Comparison of ENCODE assay signal across 10 cellular contexts in genomic region chr10:79142064-79142491, GRCh38.
DNase-seq lines count a peak whose midpoint lies in the region; ATAC-seq and TF ChIP-seq lines count a peak whose summit lies in the region.
"Had no signal": no experiment of that assay in that cellular context is flagged by ENCODE, and none has a peak within 500 bp of the region (broad histone marks: within the 10 kb centered on the region; RNA-seq: fewer than 3 reads in every experiment).

No MANE protein-coding gene starts in this region.

- TF ChIP-seq EP300 in Ishikawa (IDR thresholded peaks at IDR 0.05; ENCODE audit: borderline replicate concordance) (peak; percentile 89; the same call in 1 of the 2 replicates), ovary (IDR thresholded peaks at IDR 0.05) (no peak)

- H3K4me1 ChIP-seq in BLaER1 (peaks cover 96% of the 10 kb centered on the region), esophagus squamous epithelium (peaks cover 59 to 94% (median 78%) of the 10 kb centered on the region in 3 donors), ovary (ENCODE audit: insufficient read depth) (peaks cover 45% of the 10 kb centered on the region)

- H3K36me3 ChIP-seq in BLaER1: peaks cover 33% of the 10 kb centered on the region
- H3K36me3 ChIP-seq in esophagus squamous epithelium: peaks cover 8 to 77% (median 18%) of the 10 kb centered on the region in 3 donors
- no peaks in the 10 kb centered on the region for H3K36me3 ChIP-seq in ovary

- DNase-seq in esophagus squamous epithelium (lab: John Stamatoyannopoulos, UW) (no peak), ovary (peak in 1 of 5 donors; percentile 74), SHP77 treated with DMSO at 0.1 percent for 48 hours (lab: John Stamatoyannopoulos, UW) (no peak), Ammon's horn (ENCODE audit: low spot score) (no peak)
- no peak for DNase-seq in activated CD8-positive, alpha-beta memory T cell treated with anti-CD3 and anti-CD28 coated beads for 24 hours
- DNase-seq: activated naive CD4-positive, alpha-beta T cell treated with Interleukin-2 at 50 U/mL for 16 hours; NCI-H2107 had no signal

- H3K9me3 ChIP-seq in BLaER1 (no peaks in the 10 kb centered on the region), esophagus squamous epithelium (no peaks in the 10 kb centered on the region), ovary (no peaks in the 10 kb centered on the region)

- WGBS in esophagus squamous epithelium, 2 donors: 59 to 75% methylated on average over 10 of the region's 10 CpGs
- WGBS in ovary, 3 donors: 26 to 43% (median 30%) methylated on average over 10 of the region's 10 CpGs

- H3K27ac ChIP-seq in BLaER1 (peak overlapping the region; percentile 99), esophagus squamous epithelium (peak overlapping the region in 3 of 4 donors; percentile 25 to 79 (median 38)), ovary (peak overlapping the region; percentile 31 to 48)

- H4K20me1 ChIP-seq in BLaER1: no peaks in the 10 kb centered on the region

- TF ChIP-seq POLR2A in esophagus squamous epithelium (IDR thresholded peaks at IDR 0.05): no peak
- TF ChIP-seq POLR2A in ovary (IDR thresholded peaks at IDR 0.05): no peak

- H3K4me3 ChIP-seq in BLaER1 (no peak overlapping the region), esophagus squamous epithelium (no peak overlapping the region), ovary (no peak overlapping the region)

- intact Hi-C loops in esophagus squamous epithelium (cut with DNase I): no loop called here
- intact Hi-C loops in ovary (cut with DNase I): no loop called here

- peak; percentile 22; the same call in 1 of the 2 replicates for TF ChIP-seq RAD21 in Ishikawa (IDR thresholded peaks at IDR 0.05; ENCODE audit: low read depth)

- H3K4me2 ChIP-seq in BLaER1: peak overlapping the region; percentile 88

- H3K9ac ChIP-seq in BLaER1: peak overlapping the region; percentile 90

- no peak for TF ChIP-seq CTCF in esophagus squamous epithelium (IDR thresholded peaks at IDR 0.05)
- no peak for TF ChIP-seq CTCF in ovary (IDR thresholded peaks at IDR 0.05)

- no peak for ATAC-seq in HG03280 (IDR thresholded peaks at IDR 0.05; ENCODE audit: unreplicated experiment)

- no peaks in the 10 kb centered on the region for H3K27me3 ChIP-seq in BLaER1
- H3K27me3 ChIP-seq in esophagus squamous epithelium: no peaks in the 10 kb centered on the region
- no peaks in the 10 kb centered on the region for H3K27me3 ChIP-seq in ovary

TF ChIP-seq in Ishikawa, 13 proteins besides CTCF, POLR2A, EP300 and RAD21:
- no peak for TF ChIP-seq USF1 (IDR thresholded peaks at IDR 0.05)
- peak; percentile 83; the same call in 1 of the 2 replicates for TF ChIP-seq FOXM1 (IDR thresholded peaks at IDR 0.05; ENCODE audit: borderline replicate concordance, low read depth)
- peak; percentile 64 for TF ChIP-seq TEAD4 (IDR thresholded peaks at IDR 0.05)
- TF ChIP-seq CREB1 (IDR thresholded peaks at IDR 0.05; ENCODE audit: low read depth): no peak
- peak; percentile 57; the same call in 1 of the 2 replicates for TF ChIP-seq MAX (IDR thresholded peaks at IDR 0.05)
- TF ChIP-seq CEBPB (IDR thresholded peaks at IDR 0.05): 0 out of 2 replicates have a peak, but pooled peaks have one; percentile 56
- peak; percentile 85 for TF ChIP-seq TCF12 (IDR thresholded peaks at IDR 0.05; ENCODE audit: low read depth)
- TF ChIP-seq TAF1 (IDR thresholded peaks at IDR 0.05; ENCODE audit: low read depth): no peak
- TF ChIP-seq YY1 (IDR thresholded peaks at IDR 0.05; ENCODE audit: low read depth): peak; percentile 67
- TF ChIP-seq ZBTB7A (IDR thresholded peaks at IDR 0.05; ENCODE audit: low read depth): no peak; the same call in 1 of the 2 replicates
- TF ChIP-seq, protein P1, sequence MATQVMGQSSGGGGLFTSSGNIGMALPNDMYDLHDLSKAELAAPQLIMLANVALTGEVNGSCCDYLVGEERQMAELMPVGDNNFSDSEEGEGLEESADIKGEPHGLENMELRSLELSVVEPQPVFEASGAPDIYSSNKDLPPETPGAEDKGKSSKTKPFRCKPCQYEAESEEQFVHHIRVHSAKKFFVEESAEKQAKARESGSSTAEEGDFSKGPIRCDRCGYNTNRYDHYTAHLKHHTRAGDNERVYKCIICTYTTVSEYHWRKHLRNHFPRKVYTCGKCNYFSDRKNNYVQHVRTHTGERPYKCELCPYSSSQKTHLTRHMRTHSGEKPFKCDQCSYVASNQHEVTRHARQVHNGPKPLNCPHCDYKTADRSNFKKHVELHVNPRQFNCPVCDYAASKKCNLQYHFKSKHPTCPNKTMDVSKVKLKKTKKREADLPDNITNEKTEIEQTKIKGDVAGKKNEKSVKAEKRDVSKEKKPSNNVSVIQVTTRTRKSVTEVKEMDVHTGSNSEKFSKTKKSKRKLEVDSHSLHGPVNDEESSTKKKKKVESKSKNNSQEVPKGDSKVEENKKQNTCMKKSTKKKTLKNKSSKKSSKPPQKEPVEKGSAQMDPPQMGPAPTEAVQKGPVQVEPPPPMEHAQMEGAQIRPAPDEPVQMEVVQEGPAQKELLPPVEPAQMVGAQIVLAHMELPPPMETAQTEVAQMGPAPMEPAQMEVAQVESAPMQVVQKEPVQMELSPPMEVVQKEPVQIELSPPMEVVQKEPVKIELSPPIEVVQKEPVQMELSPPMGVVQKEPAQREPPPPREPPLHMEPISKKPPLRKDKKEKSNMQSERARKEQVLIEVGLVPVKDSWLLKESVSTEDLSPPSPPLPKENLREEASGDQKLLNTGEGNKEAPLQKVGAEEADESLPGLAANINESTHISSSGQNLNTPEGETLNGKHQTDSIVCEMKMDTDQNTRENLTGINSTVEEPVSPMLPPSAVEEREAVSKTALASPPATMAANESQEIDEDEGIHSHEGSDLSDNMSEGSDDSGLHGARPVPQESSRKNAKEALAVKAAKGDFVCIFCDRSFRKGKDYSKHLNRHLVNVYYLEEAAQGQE (IDR thresholded peaks at IDR 0.05; ENCODE audit: low read depth): no peak
- peak; percentile 87 for TF ChIP-seq NFIC (IDR thresholded peaks at IDR 0.05)
- TF ChIP-seq EGR1 (IDR thresholded peaks at IDR 0.05): peak; percentile 43; the same call in 1 of the 2 replicates

Comparison
In these comparisons a context has a peak if more than half of its experiments do, and no peak if none do; other contexts are left out.
1. H3K27ac ChIP-seq: peak in every context shown above with its lines; median percentile 99 in BLaER1; 40 in ovary; 38 in esophagus squamous epithelium.